Comparison of ENCODE assay signal across 9 cellular contexts in genomic region chr14:93150227-93151206, GRCh38. TPM values are rescaled to one million over a fixed set of nuclear protein-coding genes. Genes with fewer than 3 reads are reported as not detected.
DNase-seq lines count a peak whose midpoint lies in the region; ATAC-seq and TF ChIP-seq lines count a peak whose summit lies in the region.
"Had no signal": no experiment of that assay in that cellular context is flagged by ENCODE, and none has a peak within 500 bp of the region (broad histone marks: within the 10 kb centered on the region; RNA-seq: fewer than 3 reads in every experiment).

No MANE protein-coding gene starts in this region.

- no peak overlapping the region for H3K9ac ChIP-seq in smooth muscle cell (ENCODE audit: low read depth)

- DNase-seq in DMS79 treated with DMSO at 0.1 percent for 48 hours (lab: John Stamatoyannopoulos, UW) (peak; percentile 26), DMS79 (lab: John Stamatoyannopoulos, UW) (no peak), OCI-M1 (lab: John Stamatoyannopoulos, UW) (peak; percentile 6), left ventricle myocardium superior (no peak), smooth muscle cell (lab: John Stamatoyannopoulos, UW; ENCODE audit: unreplicated experiment) (no peak), islet precursor cell (no peak), OCI-M2 (lab: John Stamatoyannopoulos, UW; ENCODE audit: unreplicated experiment) (no peak)
- DNase-seq in activated CD4-positive, CD25-positive, alpha-beta regulatory T cell treated with anti-CD3 and anti-CD28 coated beads, Interleukin-2, amount 50 U/mL, for 72 hours = no peak
- DNase-seq: activated CD4-positive, CD25-positive, alpha-beta regulatory T cell had no signal

- no peak overlapping the region for H3K4me2 ChIP-seq in smooth muscle cell

- WGBS in smooth muscle cell (ENCODE audit: low lambda C conversion rate) = 77% methylated on average over 16 of the region's 16 CpGs

- intact Hi-C loops in left ventricle myocardium superior (cut with micrococcal nuclease) = no loop called here

- H3F3A ChIP-seq in smooth muscle cell (ENCODE audit: low read depth) = no peaks in the 10 kb centered on the region

- peak; percentile 41 for ATAC-seq in left ventricle myocardium superior

- H3K27ac ChIP-seq in smooth muscle cell (ENCODE audit: low read depth) = no peak overlapping the region

- no peak overlapping the region for H2AFZ ChIP-seq in smooth muscle cell (ENCODE audit: low read depth)

- H3K36me3 ChIP-seq in smooth muscle cell (ENCODE audit: low read depth) = no peaks in the 10 kb centered on the region

- H3K27me3 ChIP-seq in smooth muscle cell (ENCODE audit: low read depth) = no peaks in the 10 kb centered on the region

- peaks cover 7% of the 10 kb centered on the region for H3K4me1 ChIP-seq in smooth muscle cell (ENCODE audit: low read depth)

- no peaks in the 10 kb centered on the region for H3K9me3 ChIP-seq in smooth muscle cell (replicated peaks; ENCODE audit: low read depth)

- H3K4me3 ChIP-seq in smooth muscle cell = peak overlapping the region; percentile 30

- no peaks in the 10 kb centered on the region for H4K20me1 ChIP-seq in smooth muscle cell (ENCODE audit: low read depth)

- no peak for TF ChIP-seq CTCF in smooth muscle cell (IDR thresholded peaks at IDR 0.05; ENCODE audit: borderline replicate concordance, insufficient read depth, poor library complexity, severe bottlenecking)

- H3K79me2 ChIP-seq in smooth muscle cell (ENCODE audit: low read depth) = no peaks in the 10 kb centered on the region

RNA-seq across cellular contexts. Expression of gene MOAP1, which starts 34.2 kb away (rescaled TPM):
- total RNA-seq in left ventricle myocardium superior (54.6 TPM), smooth muscle cell (6.9 and 9.9 TPM in 2 replicates)
- polyA plus RNA-seq in smooth muscle cell = 7.7 and 8.2 TPM in 2 replicates

RNA-seq across cellular contexts. Expression of gene LYSET, which starts 34.6 kb away (rescaled TPM):
- total RNA-seq in left ventricle myocardium superior = 21.3 TPM
- total RNA-seq in smooth muscle cell = 5.2 and 7.9 TPM in 2 replicates
- 9.2 and 17.9 TPM in 2 replicates for polyA plus RNA-seq in smooth muscle cell

RNA-seq across cellular contexts. Expression of gene ITPK1, which starts 34.8 kb away (rescaled TPM):
- 136 TPM for total RNA-seq in left ventricle myocardium superior
- total RNA-seq in smooth muscle cell = 9.2 and 17.6 TPM in 2 replicates
- 13.3 and 14.2 TPM in 2 replicates for polyA plus RNA-seq in smooth muscle cell

RNA-seq across cellular contexts. Expression of gene GON7, which starts 56.3 kb away (rescaled TPM):
- 16.2 TPM for total RNA-seq in left ventricle myocardium superior
- 9.6 and 10.9 TPM in 2 replicates for total RNA-seq in smooth muscle cell
- 8.5 and 8.6 TPM in 2 replicates for polyA plus RNA-seq in smooth muscle cell

RNA-seq across cellular contexts. Expression of gene UBR7, which starts 56.5 kb away (rescaled TPM):
- 22.1 TPM for total RNA-seq in left ventricle myocardium superior
- 12.8 and 22.7 TPM in 2 replicates for total RNA-seq in smooth muscle cell
- 8.0 and 12.0 TPM in 2 replicates for polyA plus RNA-seq in smooth muscle cell

Comparison
In these comparisons a context has a peak if more than half of its experiments do, and no peak if none do; other contexts are left out.
1. DNase-seq: peak in DMS79 treated with DMSO at 0.1 percent for 48 hours (single experiment) and OCI-M1 (single experiment); none in DMS79 (single experiment), left ventricle myocardium superior (single experiment), smooth muscle cell (single experiment), islet precursor cell (single experiment), OCI-M2 (single experiment) and activated CD4-positive, CD25-positive, alpha-beta regulatory T cell treated with anti-CD3 and anti-CD28 coated beads, Interleukin-2, amount 50 U/mL, for 72 hours (single experiment).